1 cellular context compared by ENCODE assay signal in genomic region chr10:28592953-28593352, GRCh38.
TF ChIP-seq lines count a peak whose summit lies in the region.

No MANE protein-coding gene starts in this region.

TF ChIP-seq in HEK293, 187 proteins besides CTCF, POLR2A, EP300 and RAD21 (continued from another document):
- peak; percentile 94 for TF ChIP-seq BCL6B (tag by site-specific recombination; IDR thresholded peaks at IDR 0.05)
